21 cellular contexts compared by ENCODE assay signal in genomic region chr10:91153508-91153907, GRCh38.
DNase-seq lines count a peak whose midpoint lies in the region; FAIRE-seq and TF ChIP-seq lines count a peak whose summit lies in the region.
"Had no signal": no experiment of that assay in that cellular context is flagged by ENCODE, and none has a peak within 500 bp of the region (broad histone marks: within the 10 kb centered on the region; RNA-seq: fewer than 3 reads in every experiment).

No MANE protein-coding gene starts in this region.

- H3K9me3 ChIP-seq in H9 (ENCODE audit: control insufficient read depth, low read depth, low read length) (no peaks in the 10 kb centered on the region), kidney (ENCODE audit: control insufficient read depth in 1 of 2, low read length in 2 of 2) (no peaks in the 10 kb centered on the region), neuronal stem cell (replicated peaks in 1 of 2; ENCODE audit: control insufficient read depth in 2 of 2, insufficient read depth in 1 of 2, low read depth in 1 of 2, low read length in 2 of 2) (peaks cover 0 to 2% of the 10 kb centered on the region in 2 donors), small intestine (ENCODE audit: control insufficient read depth, low read depth) (no peaks in the 10 kb centered on the region)
- H3K9me3 ChIP-seq: A549, Caco-2 had no signal

- H3K27me3 ChIP-seq in H9 (ENCODE audit: insufficient read depth, low read length) (no peaks in the 10 kb centered on the region), neuronal stem cell (ENCODE audit: control insufficient read depth in 3 of 3, insufficient read depth in 3 of 3, low read depth in 1 of 3, low read length in 3 of 3) (no peaks in the 10 kb centered on the region), small intestine (ENCODE audit: control insufficient read depth in 2 of 2, insufficient read depth in 2 of 2, low read length in 2 of 2) (no peaks in the 10 kb centered on the region)
- H3K27me3 ChIP-seq: BLaER1 treated with 17β-estradiol and CSF1 and Interleukin-3, amounts not matched to agents 10 nM and 100 nM had no signal

- no peak overlapping the region for H3K56ac ChIP-seq in H9 (ENCODE audit: insufficient read length, low read depth, low read length)

- no CpG with 5 or more reads among the region's 29 CpGs for WGBS in H9 (ENCODE audit: extremely low coverage, insufficient read length, low lambda C conversion rate)
- no CpG with 5 or more reads among the region's 29 CpGs for WGBS in neuronal stem cell (ENCODE audit: extremely low coverage in 2 of 2, insufficient read length in 2 of 2, insufficient replicate concordance in 1 of 2), 2 donors
- WGBS in small intestine, 3 donors, result 95 to 96% (median 95%) methylated on average over 29 of the region's 29 CpGs

- H3K4me1 ChIP-seq in H9 (ENCODE audit: insufficient read depth, low read length) (no peaks in the 10 kb centered on the region), kidney (ENCODE audit: control insufficient read depth in 1 of 2, insufficient read depth in 1 of 2, low read depth in 1 of 2, low read length in 2 of 2) (no peaks in the 10 kb centered on the region), neuronal stem cell (ENCODE audit: control insufficient read depth in 2 of 2, insufficient read depth in 1 of 2, low read depth in 1 of 2, low read length in 2 of 2) (no peaks in the 10 kb centered on the region), small intestine (ENCODE audit: control insufficient read depth in 2 of 2, insufficient read depth in 1 of 2, low read depth in 1 of 2, low read length in 1 of 2) (peaks cover 0 to 3% of the 10 kb centered on the region in 2 donors)
- H3K4me1 ChIP-seq: A549, Caco-2 had no signal

- no peak overlapping the region for H3K4me2 ChIP-seq in H9 (ENCODE audit: insufficient read depth, insufficient read length, low read length)
- H3K4me2 ChIP-seq in neuronal stem cell (ENCODE audit: insufficient read depth, low read length, poor library complexity, severe bottlenecking), result no peak overlapping the region
- H3K4me2 ChIP-seq: A549; BLaER1 treated with 17β-estradiol and CSF1 and Interleukin-3, amounts not matched to agents 10 nM and 100 nM had no signal

- no peaks in the 10 kb centered on the region for H3K23me2 ChIP-seq in H9 (ENCODE audit: insufficient read length, low read depth, low read length, poor library complexity, severe bottlenecking)

- H2BK20ac ChIP-seq in H9 (ENCODE audit: low read depth, low read length, poor library complexity, severe bottlenecking), result no peak overlapping the region

- no peak overlapping the region for H3K9ac ChIP-seq in H9 (ENCODE audit: extremely low read depth, insufficient read length, low read length)
- H3K9ac ChIP-seq in kidney (ENCODE audit: low read length in 2 of 2), result no peak overlapping the region
- no peak overlapping the region for H3K9ac ChIP-seq in neuronal stem cell (ENCODE audit: low read depth, low read length, poor library complexity)
- H3K9ac ChIP-seq: BLaER1 treated with 17β-estradiol and CSF1 and Interleukin-3, amounts not matched to agents 10 nM and 100 nM had no signal

- H2AFZ ChIP-seq in H9 (ENCODE audit: low read length) (no peak overlapping the region), neuronal stem cell (ENCODE audit: low read length) (no peak overlapping the region)

- H3K23ac ChIP-seq in H9 (ENCODE audit: insufficient read length, low read depth, low read length), result no peak overlapping the region
- no peak overlapping the region for H3K23ac ChIP-seq in neuronal stem cell (ENCODE audit: low read depth, low read length, poor library complexity)

- H4K91ac ChIP-seq in H9 (ENCODE audit: insufficient read length, low read depth, low read length) (no peak overlapping the region), neuronal stem cell (ENCODE audit: low read depth, low read length, poor library complexity) (no peak overlapping the region)

- no peaks in the 10 kb centered on the region for H3K36me3 Mint-ChIP-seq in H9 (ENCODE audit: insufficient read depth in 1 of 3, low read depth in 3 of 3)
- H3K36me3 Mint-ChIP-seq: CD8-positive, alpha-beta T cell had no signal

- intact Hi-C loops in kidney (cut with DNase I), result no loop called here

- H4K20me1 ChIP-seq in H9 (ENCODE audit: control insufficient read depth, insufficient read depth, insufficient read length), result no peaks in the 10 kb centered on the region
- H4K20me1 ChIP-seq: BLaER1 treated with 17β-estradiol and CSF1 and Interleukin-3, amounts not matched to agents 10 nM and 100 nM had no signal

- no peaks in the 10 kb centered on the region for H3K79me2 ChIP-seq in H9 (ENCODE audit: insufficient read depth, low read length)

- H3K4me3 Mint-ChIP-seq in H9, result no peak overlapping the region
- H3K4me3 Mint-ChIP-seq: B cell; CD4-positive, alpha-beta T cell; CD8-positive, alpha-beta T cell had no signal

- no peaks in the 10 kb centered on the region for H3K9me3 Mint-ChIP-seq in H9
- H3K9me3 Mint-ChIP-seq: CD4-positive, alpha-beta T cell; CD8-positive, alpha-beta T cell had no signal

- no peak overlapping the region for H3T11ph ChIP-seq in H9 (ENCODE audit: low read length)

- no peak overlapping the region for H2BK15ac ChIP-seq in H9 (ENCODE audit: low read depth, low read length)
- no peak overlapping the region for H2BK15ac ChIP-seq in neuronal stem cell (ENCODE audit: low read length)

- H2BK120ac ChIP-seq in H9 (ENCODE audit: low read depth, low read length, poor library complexity, severe bottlenecking) (no peak overlapping the region), neuronal stem cell (ENCODE audit: low read depth, low read length) (no peak overlapping the region)

- H3K18ac ChIP-seq in H9 (ENCODE audit: insufficient read length, low read depth, low read length) (no peak overlapping the region), neuronal stem cell (ENCODE audit: low read length) (no peak overlapping the region)

- H3K27ac ChIP-seq in H9 (ENCODE audit: insufficient read length, low read depth, low read length) (no peak overlapping the region), kidney (ENCODE audit: low read depth in 2 of 2, low read length in 2 of 2) (no peak overlapping the region), neuronal stem cell (replicated peaks; ENCODE audit: low read length) (no peak overlapping the region), small intestine (ENCODE audit: low read depth in 1 of 2, low read length in 1 of 2) (no peak overlapping the region)
- H3K27ac ChIP-seq: 22Rv1; A549; BLaER1 treated with 17β-estradiol and CSF1 and Interleukin-3, amounts not matched to agents 10 nM and 100 nM; C4-2B had no signal

- no peak overlapping the region for H4K5ac ChIP-seq in H9 (ENCODE audit: insufficient read length, low read depth, low read length)

- H4K8ac ChIP-seq in H9 (replicated peaks; ENCODE audit: insufficient read length, low read depth, low read length) (no peak overlapping the region), neuronal stem cell (ENCODE audit: low read depth, low read length) (no peak overlapping the region)

- H3K79me1 ChIP-seq in H9 (ENCODE audit: insufficient read depth, low read depth, low read length, poor library complexity, severe bottlenecking) (no peaks in the 10 kb centered on the region), neuronal stem cell (ENCODE audit: low read depth, low read length) (no peaks in the 10 kb centered on the region)

- DNase-seq in H9 (no peak), kidney (peak; percentile 66), neuronal stem cell (ENCODE audit: low spot score) (no peak), small intestine (no peak), retina (no peak)
- DNase-seq: AML-193; Caco-2; Calu3; CD4-positive, alpha-beta T cell; CD8-positive, alpha-beta T cell; DMS79 treated with DMSO at 0.1 percent for 48 hours; GF-D8 had no signal

- H3K27ac Mint-ChIP-seq in H9, result no peak overlapping the region
- H3K27ac Mint-ChIP-seq: B cell; CD4-positive, alpha-beta T cell; CD8-positive, alpha-beta T cell had no signal

- no peak overlapping the region for H3K4me3 ChIP-seq in kidney (ENCODE audit: low read length in 2 of 2)
- no peak overlapping the region for H3K4me3 ChIP-seq in neuronal stem cell (ENCODE audit: low read length in 2 of 2)
- H3K4me3 ChIP-seq in small intestine (ENCODE audit: low read depth in 1 of 2, low read length in 2 of 2), result no peak overlapping the region
- H3K4me3 ChIP-seq: A549; BLaER1 treated with 17β-estradiol and CSF1 and Interleukin-3, amounts not matched to agents 10 nM and 100 nM had no signal

- peaks cover 4 to 6% of the 10 kb centered on the region in 2 experiments; a peak in 3 of 4 replicates for H3K4me1 Mint-ChIP-seq in H9
- H3K4me1 Mint-ChIP-seq: B cell had no signal

- H2BK5ac ChIP-seq in H9 (ENCODE audit: insufficient read length, low read length) (no peak overlapping the region), neuronal stem cell (ENCODE audit: low read length) (no peak overlapping the region)

- H2AK5ac ChIP-seq in H9 (ENCODE audit: insufficient read length, low read length), result no peak overlapping the region
- peak overlapping the region; percentile 39 for H2AK5ac ChIP-seq in neuronal stem cell (ENCODE audit: low read depth, low read length)

- FAIRE-seq in kidney (lab: Jason Lieb, UNC), result no peak
- no peak for FAIRE-seq in small intestine (lab: Jason Lieb, UNC)
- FAIRE-seq: A549, D721Med, G401.6, GM12891, GM19239 had no signal

- peaks cover 48% of the 10 kb centered on the region for H3K27me3 Mint-ChIP-seq in H9 (ENCODE audit: low read depth)
- H3K27me3 Mint-ChIP-seq: B cell; CD4-positive, alpha-beta T cell had no signal

- H3K36me3 ChIP-seq in kidney (ENCODE audit: control insufficient read depth in 1 of 2, insufficient read depth in 2 of 2, low read length in 2 of 2), result no peaks in the 10 kb centered on the region
- no peaks in the 10 kb centered on the region for H3K36me3 ChIP-seq in neuronal stem cell (replicated peaks in 1 of 2; ENCODE audit: control insufficient read depth in 2 of 2, insufficient read depth in 2 of 2, low read length in 2 of 2)
- no peaks in the 10 kb centered on the region for H3K36me3 ChIP-seq in small intestine (ENCODE audit: control insufficient read depth in 2 of 2, insufficient read depth in 2 of 2, low read length in 2 of 2)
- H3K36me3 ChIP-seq: BLaER1 treated with 17β-estradiol and CSF1 and Interleukin-3, amounts not matched to agents 10 nM and 100 nM had no signal

- TF ChIP-seq CTCF in H9 (conservative IDR thresholded peaks at IDR 0.05) (no peak), kidney (IDR thresholded peaks at IDR 0.05; ENCODE audit: borderline replicate concordance, extremely low read depth, insufficient read depth) (no peak)

- H3K14ac ChIP-seq in H9 (ENCODE audit: insufficient read depth, low read length) (0 out of 2 replicates have a peak overlapping the region, but pooled peaks have one; percentile 20), neuronal stem cell (ENCODE audit: low read length) (no peak overlapping the region)

- H2BK12ac ChIP-seq in H9 (ENCODE audit: insufficient read length, low read depth, low read length) (no peak overlapping the region), neuronal stem cell (ENCODE audit: low read length) (no peak overlapping the region)

- no peak overlapping the region for H3K4ac ChIP-seq in H9 (ENCODE audit: low read depth, low read length)
- no peak overlapping the region for H3K4ac ChIP-seq in neuronal stem cell (ENCODE audit: low read length)
